24 cellular contexts compared by ENCODE assay signal in the genomic region with DNA sequence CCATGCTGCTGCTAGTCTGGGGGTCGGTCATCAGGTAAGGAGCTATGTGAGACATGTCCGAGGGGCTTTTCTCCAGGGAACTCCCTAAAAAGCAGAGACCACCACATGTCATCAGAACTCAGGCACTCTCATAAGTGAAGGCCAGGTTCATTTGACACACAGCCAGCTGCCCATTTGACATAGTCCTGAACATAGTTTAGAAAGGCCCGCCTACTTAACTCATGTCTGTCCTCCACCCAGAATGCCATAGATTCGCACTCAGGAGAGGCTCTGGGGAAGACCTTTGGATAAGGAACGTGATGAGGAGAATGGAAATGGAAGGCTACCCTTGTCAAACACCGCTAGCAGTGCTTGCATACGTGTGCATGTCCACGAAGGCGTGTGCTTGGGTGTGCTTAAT.
"Had no signal": no experiment of that assay in that cellular context is flagged by ENCODE, and none has a peak within 500 bp of the region (broad histone marks: within the 10 kb centered on the region; RNA-seq: fewer than 3 reads in every experiment).

No MANE protein-coding gene starts in this region.

- H3K27ac ChIP-seq: colonic mucosa, epithelial cell of prostate, gastrocnemius medialis, ovary, psoas muscle, right lobe of liver, suprapubic skin had no signal

- DNase-seq: colonic mucosa; effector CD8-positive, alpha-beta T cell; foreskin fibroblast; gastrocnemius medialis; head of caudate nucleus; hippocampal formation; left colon; naive thymus-derived CD8-positive, alpha-beta T cell; occipital lobe; ovary; psoas muscle; right lobe of liver; small intestine; stimulated activated CD4-positive, alpha-beta T cell treated with anti-CD3 and anti-CD28 coated beads, Interleukin-15, amount 100 ng/mL, for 24 hours; stimulated activated CD4-positive, alpha-beta T cell treated with anti-CD3 and anti-CD28 coated beads, Interleukin-2, amount 100 ng/mL, for 48 hours; stimulated activated naive CD4-positive, alpha-beta T cell; stimulated activated naive CD8-positive, alpha-beta T cell treated with anti-CD3 and anti-CD28 coated beads, Interleukin-15, amount 100 ng/mL, for 72 hours; trophoblast cell had no signal

- H3K27me3 ChIP-seq: colonic mucosa, gastrocnemius medialis, ovary, right lobe of liver, suprapubic skin had no signal

- H3K4me1 Mint-ChIP-seq: endodermal cell; stimulated activated naive CD8-positive, alpha-beta T cell treated with anti-CD3 and anti-CD28 coated beads, Interleukin-15, amount 100 ng/mL, for 72 hours had no signal

- H3K4me3 ChIP-seq: colonic mucosa, gastrocnemius medialis, ovary, psoas muscle, right lobe of liver, suprapubic skin had no signal

- H3K4me3 Mint-ChIP-seq: central memory CD8-positive, alpha-beta T cell; dendritic cell treated with granulocyte-macrophage colony-stimulating factor and Interleukin-4, amounts not matched to agents 40 ng/mL and 50 ng/mL, for 4 days; endodermal cell; naive thymus-derived CD8-positive, alpha-beta T cell; stimulated activated naive CD8-positive, alpha-beta T cell treated with anti-CD3 and anti-CD28 coated beads, Interleukin-15, amount 100 ng/mL, for 72 hours had no signal

- H3K27ac Mint-ChIP-seq: dendritic cell treated with granulocyte-macrophage colony-stimulating factor and Interleukin-4, amounts not matched to agents 40 ng/mL and 50 ng/mL, for 4 days; endodermal cell had no signal

- H3K9me3 Mint-ChIP-seq: central memory CD8-positive, alpha-beta T cell; dendritic cell treated with granulocyte-macrophage colony-stimulating factor and Interleukin-4, amounts not matched to agents 40 ng/mL and 50 ng/mL, for 4 days; endodermal cell; naive thymus-derived CD8-positive, alpha-beta T cell; stimulated activated naive CD8-positive, alpha-beta T cell treated with anti-CD3 and anti-CD28 coated beads, Interleukin-15, amount 100 ng/mL, for 72 hours had no signal

- H3K36me3 ChIP-seq: colonic mucosa, gastrocnemius medialis, ovary, right lobe of liver, suprapubic skin had no signal

- H3K27me3 Mint-ChIP-seq: central memory CD8-positive, alpha-beta T cell; dendritic cell treated with granulocyte-macrophage colony-stimulating factor and Interleukin-4, amounts not matched to agents 40 ng/mL and 50 ng/mL, for 4 days; naive thymus-derived CD8-positive, alpha-beta T cell; stimulated activated naive CD8-positive, alpha-beta T cell treated with anti-CD3 and anti-CD28 coated beads, Interleukin-15, amount 100 ng/mL, for 72 hours had no signal

- ATAC-seq: esophagus mucosa; gastrocnemius medialis; left colon; naive thymus-derived CD8-positive, alpha-beta T cell; psoas muscle; right lobe of liver; stimulated activated naive CD8-positive, alpha-beta T cell treated with anti-CD3 and anti-CD28 coated beads, Interleukin-15, amount 100 ng/mL, for 72 hours had no signal

- H3K9me3 ChIP-seq: colonic mucosa, gastrocnemius medialis, ovary, psoas muscle, right lobe of liver, suprapubic skin had no signal

- H3K4me1 ChIP-seq: colonic mucosa, gastrocnemius medialis, psoas muscle, right lobe of liver, suprapubic skin had no signal
